In genomic region chr4:4524364-4524763, GRCh38 we compare ENCODE assay signal across 8 cellular contexts. TPM values are rescaled to one million over a fixed set of nuclear protein-coding genes. Genes with fewer than 3 reads are reported as not detected.
A peak's percentile ranks its signal among the peaks of the same experiment; 100 is the strongest.
DNase-seq lines count a peak whose midpoint lies in the region; ATAC-seq lines count a peak whose summit lies in the region.

No MANE protein-coding gene starts in this region.

- intact Hi-C loops in left ventricle myocardium superior (cut with micrococcal nuclease) = no loop called here

- DNase-seq in activated effector memory CD4-positive, alpha-beta T cell treated with anti-CD3 and anti-CD28 coated beads, Interleukin-2, amount 50 U/mL, for 16 hours = peak; percentile 75
- no peak for DNase-seq in activated effector memory CD4-positive, alpha-beta T cell treated with Interleukin-2 at 50 U/mL for 16 hours
- DNase-seq in T-helper 9 cell = peak; percentile 8
- DNase-seq in iPS-NIHi7 (ENCODE audit: extremely low spot score) = peak; percentile 49
- no peak for DNase-seq in SHP77 (lab: John Stamatoyannopoulos, UW)
- no peak for DNase-seq in left ventricle myocardium superior
- no peak for DNase-seq in COLO829 (ENCODE audit: low spot score)

- peak; percentile 99 for ATAC-seq in HG02981 (IDR thresholded peaks at IDR 0.05; ENCODE audit: unreplicated experiment)
- no peak for ATAC-seq in left ventricle myocardium superior

RNA-seq across cellular contexts. Expression of gene STX18, which starts 17.5 kb away (rescaled TPM):
- total RNA-seq in left ventricle myocardium superior = 18.2 TPM

Comparison
In these comparisons a context has a peak if more than half of its experiments do, and no peak if none do; other contexts are left out.
1. DNase-seq: peak in activated effector memory CD4-positive, alpha-beta T cell treated with anti-CD3 and anti-CD28 coated beads, Interleukin-2, amount 50 U/mL, for 16 hours (single experiment), T-helper 9 cell (single experiment) and iPS-NIHi7 (single experiment); none in activated effector memory CD4-positive, alpha-beta T cell treated with Interleukin-2 at 50 U/mL for 16 hours (single experiment), SHP77 (0 of 2), left ventricle myocardium superior (single experiment) and COLO829 (single experiment).